ENCODE assay signal across 21 cellular contexts in the genomic region with DNA sequence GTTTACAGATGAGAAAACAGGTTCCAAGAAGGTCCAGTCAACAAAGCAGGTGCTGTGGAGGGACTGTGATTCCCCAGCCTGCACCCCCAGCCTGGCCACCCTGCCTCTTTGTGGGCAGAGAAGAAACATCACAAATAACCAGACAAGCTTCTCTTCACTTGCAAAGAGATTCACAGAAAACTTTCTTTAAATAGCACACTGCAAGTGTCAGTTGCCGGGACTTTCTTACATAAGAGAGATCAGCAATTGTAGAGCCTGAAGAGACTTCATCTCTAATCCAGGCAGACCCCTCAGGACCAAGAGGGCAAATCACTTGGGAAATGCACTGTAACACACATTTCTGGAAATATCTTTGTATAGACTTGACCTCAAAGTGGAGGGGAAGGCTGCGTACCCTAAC. TPM values are rescaled to one million over a fixed set of nuclear protein-coding genes. Genes with fewer than 3 reads are reported as not detected.
"Had no signal": no experiment of that assay in that cellular context is flagged by ENCODE, and none has a peak within 500 bp of the region (broad histone marks: within the 10 kb centered on the region; RNA-seq: fewer than 3 reads in every experiment).

No MANE protein-coding gene starts in this region.

- H3K9me3 ChIP-seq: colonic mucosa, esophagus muscularis mucosa, gastroesophageal sphincter, heart left ventricle, mucosa of descending colon, neutrophil, pancreas, spleen, suprapubic skin, tibial artery had no signal

- DNase-seq: central memory CD4-positive, alpha-beta T cell; colonic mucosa; effector memory CD4-positive, alpha-beta T cell; foreskin keratinocyte; heart left ventricle; hippocampal formation; mesenchymal stem cell; mucosa of descending colon; naive B cell; pancreas; spleen; stimulated activated CD4-positive, alpha-beta T cell treated with anti-CD3 and anti-CD28 coated beads, Interleukin-4, amount 100 ng/mL, for 4 hours; stimulated activated naive CD8-positive, alpha-beta T cell treated with anti-CD3 and anti-CD28 coated beads, Interleukin-15, Interleukin-2, amounts not matched to agents 100 U/mL and 50 U/mL, for 24 hours had no signal

- H3K36me3 ChIP-seq: colonic mucosa, esophagus muscularis mucosa, gastroesophageal sphincter, heart left ventricle, neutrophil, pancreas, spleen, suprapubic skin, tibial artery had no signal

- H3K4me1 ChIP-seq: colonic mucosa, esophagus muscularis mucosa, foreskin keratinocyte, gastroesophageal sphincter, pancreas, spleen, suprapubic skin, tibial artery had no signal

- H3K4me3 ChIP-seq: colonic mucosa, esophagus muscularis mucosa, gastroesophageal sphincter, heart left ventricle, mucosa of descending colon, pancreas, skin epidermis, spleen, suprapubic skin, tibial artery had no signal

- H3K27me3 ChIP-seq: colonic mucosa, esophagus muscularis mucosa, foreskin keratinocyte, gastroesophageal sphincter, heart left ventricle, neutrophil, pancreas, suprapubic skin, tibial artery had no signal

- H3K27ac ChIP-seq: colonic mucosa, esophagus muscularis mucosa, foreskin keratinocyte, gastroesophageal sphincter, neutrophil, pancreas, skin epidermis, spleen, suprapubic skin, tibial artery had no signal

- ATAC-seq: foreskin keratinocyte; gastroesophageal sphincter; mucosa of descending colon; natural killer cell treated with Interleukin-12 subunit alpha and Interleukin-12 subunit beta and Interleukin-15 and Interleukin-18, amount 100 ng/mL, for 72 hours; pancreas; stimulated activated memory B cell treated with anti-CD40 and anti-IgM and Interleukin-4, amounts not matched to agents 10 μg/mL and 1 μg/mL and 100 μg/mL, for 72 hours; stimulated activated naive CD8-positive, alpha-beta T cell treated with anti-CD3 and anti-CD28 coated beads, Interleukin-15, Interleukin-2, amounts not matched to agents 100 U/mL and 50 U/mL, for 24 hours had no signal

RNA-seq across cellular contexts. Expression of gene OTUD7A, which starts 48.0 kb away (rescaled TPM):
- polyA plus RNA-seq: foreskin keratinocyte had no signal
